Comparison of ENCODE assay signal across 3 cellular contexts in the genomic region with DNA sequence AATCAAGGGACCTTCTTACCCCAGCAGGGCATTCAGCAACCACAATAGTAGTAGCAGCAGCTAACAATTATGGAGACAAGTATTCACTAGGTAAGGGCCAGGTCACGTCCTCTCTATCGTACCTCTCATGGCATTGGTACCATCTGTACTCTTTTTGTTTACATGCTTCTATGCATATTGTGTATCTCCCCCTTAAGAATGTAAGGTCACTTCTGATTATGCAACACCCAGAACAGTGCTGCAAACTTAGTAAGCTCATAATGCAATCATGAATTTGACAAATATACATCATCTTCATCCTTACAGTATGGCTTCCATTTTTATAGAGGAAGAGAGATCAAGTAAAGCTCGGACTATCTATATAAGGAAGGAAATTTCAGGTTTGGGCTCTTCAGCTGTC.
TF ChIP-seq lines count a peak whose summit lies in the region.

No MANE protein-coding gene starts in this region.

TF ChIP-seq in HEK293, 187 proteins besides CTCF, POLR2A, EP300 and RAD21:
- TF ChIP-seq BCL11A (tag by site-specific recombination; IDR thresholded peaks at IDR 0.05; ENCODE audit: low read depth) (no peak), ZFP69B (tag by site-specific recombination; IDR thresholded peaks at IDR 0.05) (peak; percentile 49; the same call in 1 of the 2 replicates), ZNF394 (tag by site-specific recombination; IDR thresholded peaks at IDR 0.05; ENCODE audit: borderline replicate concordance) (no peak), FEZF1 (tag by site-specific recombination; IDR thresholded peaks at IDR 0.05) (no peak), SCRT2 (tag by site-specific recombination; IDR thresholded peaks at IDR 0.05) (no peak), ZSCAN16 (tag by site-specific recombination; IDR thresholded peaks at IDR 0.05) (no peak)
- TF ChIP-seq, protein P1, sequence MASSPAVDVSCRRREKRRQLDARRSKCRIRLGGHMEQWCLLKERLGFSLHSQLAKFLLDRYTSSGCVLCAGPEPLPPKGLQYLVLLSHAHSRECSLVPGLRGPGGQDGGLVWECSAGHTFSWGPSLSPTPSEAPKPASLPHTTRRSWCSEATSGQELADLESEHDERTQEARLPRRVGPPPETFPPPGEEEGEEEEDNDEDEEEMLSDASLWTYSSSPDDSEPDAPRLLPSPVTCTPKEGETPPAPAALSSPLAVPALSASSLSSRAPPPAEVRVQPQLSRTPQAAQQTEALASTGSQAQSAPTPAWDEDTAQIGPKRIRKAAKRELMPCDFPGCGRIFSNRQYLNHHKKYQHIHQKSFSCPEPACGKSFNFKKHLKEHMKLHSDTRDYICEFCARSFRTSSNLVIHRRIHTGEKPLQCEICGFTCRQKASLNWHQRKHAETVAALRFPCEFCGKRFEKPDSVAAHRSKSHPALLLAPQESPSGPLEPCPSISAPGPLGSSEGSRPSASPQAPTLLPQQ (tag by site-specific recombination; IDR thresholded peaks at IDR 0.05) = peak; percentile 61
TF ChIP-seq in HEK293: peak in this region for 2.

TF ChIP-seq in endothelial cell of umbilical vein, 7 proteins besides CTCF, POLR2A, EP300 and RAD21:
- TF ChIP-seq, protein P2, sequence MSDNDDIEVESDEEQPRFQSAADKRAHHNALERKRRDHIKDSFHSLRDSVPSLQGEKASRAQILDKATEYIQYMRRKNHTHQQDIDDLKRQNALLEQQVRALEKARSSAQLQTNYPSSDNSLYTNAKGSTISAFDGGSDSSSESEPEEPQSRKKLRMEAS (IDR thresholded peaks at IDR 0.05; ENCODE audit: insufficient read depth, insufficient read length) = no peak
- TF ChIP-seq EZH2 (IDR thresholded peaks at IDR 0.05; ENCODE audit: borderline replicate concordance, low read depth, low read length, severe bottlenecking) (no peak), JUN (IDR thresholded peaks at IDR 0.05; ENCODE audit: borderline replicate concordance, insufficient read depth, insufficient read length, low read depth) (no peak), POLR2AphosphoS5 (IDR thresholded peaks at IDR 0.05; ENCODE audit: insufficient read depth, low read depth, low read length) (no peak), FOS (IDR thresholded peaks at IDR 0.05; ENCODE audit: borderline replicate concordance, insufficient read depth, low read length) (no peak), GATA2 (IDR thresholded peaks at IDR 0.05; ENCODE audit: insufficient read depth, insufficient read length, low read depth, low read length) (no peak), MYC (IDR thresholded peaks at IDR 0.05; ENCODE audit: low read depth, low read length) (no peak)

TF ChIP-seq in GM23338, 12 proteins besides CTCF, POLR2A, EP300 and RAD21:
- TF ChIP-seq, protein P3, sequence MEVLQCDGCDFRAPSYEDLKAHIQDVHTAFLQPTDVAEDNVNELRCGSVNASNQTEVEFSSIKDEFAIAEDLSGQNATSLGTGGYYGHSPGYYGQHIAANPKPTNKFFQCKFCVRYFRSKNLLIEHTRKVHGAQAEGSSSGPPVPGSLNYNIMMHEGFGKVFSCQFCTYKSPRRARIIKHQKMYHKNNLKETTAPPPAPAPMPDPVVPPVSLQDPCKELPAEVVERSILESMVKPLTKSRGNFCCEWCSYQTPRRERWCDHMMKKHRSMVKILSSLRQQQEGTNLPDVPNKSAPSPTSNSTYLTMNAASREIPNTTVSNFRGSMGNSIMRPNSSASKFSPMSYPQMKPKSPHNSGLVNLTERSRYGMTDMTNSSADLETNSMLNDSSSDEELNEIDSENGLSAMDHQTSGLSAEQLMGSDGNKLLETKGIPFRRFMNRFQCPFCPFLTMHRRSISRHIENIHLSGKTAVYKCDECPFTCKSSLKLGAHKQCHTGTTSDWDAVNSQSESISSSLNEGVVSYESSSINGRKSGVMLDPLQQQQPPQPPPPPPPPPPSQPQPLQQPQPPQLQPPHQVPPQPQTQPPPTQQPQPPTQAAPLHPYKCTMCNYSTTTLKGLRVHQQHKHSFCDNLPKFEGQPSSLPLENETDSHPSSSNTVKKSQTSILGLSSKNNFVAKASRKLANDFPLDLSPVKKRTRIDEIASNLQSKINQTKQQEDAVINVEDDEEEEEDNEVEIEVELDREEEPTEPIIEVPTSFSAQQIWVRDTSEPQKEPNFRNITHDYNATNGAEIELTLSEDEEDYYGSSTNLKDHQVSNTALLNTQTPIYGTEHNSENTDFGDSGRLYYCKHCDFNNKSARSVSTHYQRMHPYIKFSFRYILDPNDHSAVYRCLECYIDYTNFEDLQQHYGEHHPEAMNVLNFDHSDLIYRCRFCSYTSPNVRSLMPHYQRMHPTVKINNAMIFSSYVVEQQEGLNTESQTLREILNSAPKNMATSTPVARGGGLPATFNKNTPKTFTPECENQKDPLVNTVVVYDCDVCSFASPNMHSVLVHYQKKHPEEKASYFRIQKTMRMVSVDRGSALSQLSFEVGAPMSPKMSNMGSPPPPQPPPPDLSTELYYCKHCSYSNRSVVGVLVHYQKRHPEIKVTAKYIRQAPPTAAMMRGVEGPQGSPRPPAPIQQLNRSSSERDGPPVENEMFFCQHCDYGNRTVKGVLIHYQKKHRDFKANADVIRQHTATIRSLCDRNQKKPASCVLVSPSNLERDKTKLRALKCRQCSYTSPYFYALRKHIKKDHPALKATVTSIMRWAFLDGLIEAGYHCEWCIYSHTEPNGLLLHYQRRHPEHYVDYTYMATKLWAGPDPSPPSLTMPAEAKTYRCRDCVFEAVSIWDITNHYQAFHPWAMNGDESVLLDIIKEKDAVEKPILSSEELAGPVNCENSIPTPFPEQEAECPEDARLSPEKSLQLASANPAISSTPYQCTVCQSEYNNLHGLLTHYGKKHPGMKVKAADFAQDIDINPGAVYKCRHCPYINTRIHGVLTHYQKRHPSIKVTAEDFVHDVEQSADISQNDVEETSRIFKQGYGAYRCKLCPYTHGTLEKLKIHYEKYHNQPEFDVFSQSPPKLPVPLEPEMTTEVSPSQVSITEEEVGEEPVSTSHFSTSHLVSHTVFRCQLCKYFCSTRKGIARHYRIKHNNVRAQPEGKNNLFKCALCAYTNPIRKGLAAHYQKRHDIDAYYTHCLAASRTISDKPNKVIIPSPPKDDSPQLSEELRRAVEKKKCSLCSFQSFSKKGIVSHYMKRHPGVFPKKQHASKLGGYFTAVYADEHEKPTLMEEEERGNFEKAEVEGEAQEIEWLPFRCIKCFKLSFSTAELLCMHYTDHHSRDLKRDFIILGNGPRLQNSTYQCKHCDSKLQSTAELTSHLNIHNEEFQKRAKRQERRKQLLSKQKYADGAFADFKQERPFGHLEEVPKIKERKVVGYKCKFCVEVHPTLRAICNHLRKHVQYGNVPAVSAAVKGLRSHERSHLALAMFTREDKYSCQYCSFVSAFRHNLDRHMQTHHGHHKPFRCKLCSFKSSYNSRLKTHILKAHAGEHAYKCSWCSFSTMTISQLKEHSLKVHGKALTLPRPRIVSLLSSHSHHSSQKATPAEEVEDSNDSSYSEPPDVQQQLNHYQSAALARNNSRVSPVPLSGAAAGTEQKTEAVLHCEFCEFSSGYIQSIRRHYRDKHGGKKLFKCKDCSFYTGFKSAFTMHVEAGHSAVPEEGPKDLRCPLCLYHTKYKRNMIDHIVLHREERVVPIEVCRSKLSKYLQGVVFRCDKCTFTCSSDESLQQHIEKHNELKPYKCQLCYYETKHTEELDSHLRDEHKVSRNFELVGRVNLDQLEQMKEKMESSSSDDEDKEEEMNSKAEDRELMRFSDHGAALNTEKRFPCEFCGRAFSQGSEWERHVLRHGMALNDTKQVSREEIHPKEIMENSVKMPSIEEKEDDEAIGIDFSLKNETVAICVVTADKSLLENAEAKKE (CRISPR knock-in tag; IDR thresholded peaks at IDR 0.05) = no peak
- no peak for TF ChIP-seq NANOG (IDR thresholded peaks at IDR 0.05; ENCODE audit: borderline replicate concordance)
- no peak for TF ChIP-seq JUNB (IDR thresholded peaks at IDR 0.05; ENCODE audit: unreplicated experiment)
- no peak for TF ChIP-seq ZNF114 (CRISPR knock-in tag; IDR thresholded peaks at IDR 0.05)
- no peak for TF ChIP-seq EZH2phosphoT487 (IDR thresholded peaks at IDR 0.05; ENCODE audit: unreplicated experiment)
